Comparison of ENCODE assay signal across 9 cellular contexts in the genomic region with DNA sequence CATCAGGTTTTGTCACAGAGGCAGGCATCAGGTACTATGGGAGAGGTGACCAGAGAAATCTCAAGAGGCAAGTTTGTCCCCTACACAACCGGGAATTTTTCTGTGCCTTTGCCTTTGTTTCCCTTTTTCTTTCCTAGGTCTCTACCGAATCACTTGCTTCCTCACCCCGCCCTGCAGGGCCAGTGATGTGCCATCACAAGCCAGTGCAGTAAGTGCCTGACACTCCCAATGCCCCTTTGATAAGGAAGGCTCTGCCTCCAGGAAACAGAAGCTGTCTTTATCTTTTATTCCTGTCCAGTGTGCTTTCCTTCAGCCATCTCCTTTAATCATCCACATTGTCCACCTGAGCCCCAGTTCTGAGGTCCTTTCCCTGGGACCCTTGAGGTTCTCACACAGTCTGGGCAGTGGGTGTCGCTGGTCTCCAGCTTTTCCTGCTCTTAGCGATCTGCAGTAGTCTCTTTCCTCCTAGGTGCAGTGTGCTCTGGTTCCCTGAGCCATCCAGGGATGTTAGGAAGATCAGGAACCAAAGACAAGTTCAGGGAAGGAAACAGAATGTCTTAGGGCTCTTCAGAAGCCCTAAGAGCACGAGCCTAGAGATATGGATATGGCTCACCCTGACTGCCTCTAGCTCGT. TPM values are rescaled to one million over a fixed set of nuclear protein-coding genes. Genes with fewer than 3 reads are reported as not detected.
DNase-seq lines count a peak whose midpoint lies in the region; ATAC-seq and TF ChIP-seq lines count a peak whose summit lies in the region.
"Had no signal": no experiment of that assay in that cellular context is flagged by ENCODE, and none has a peak within 500 bp of the region (broad histone marks: within the 10 kb centered on the region; RNA-seq: fewer than 3 reads in every experiment).

No MANE protein-coding gene starts in this region.

- intact Hi-C loops in left colon (cut with DNase I, micrococcal nuclease) = loop anchor here in 1 of 2 donors (10.0 kb wide), 1 partner anchor 171 kb away; no protein-coding TSS in a partner anchor

- no peak overlapping the region for H3K4me3 Mint-ChIP-seq in type B pancreatic cell
- H3K4me3 Mint-ChIP-seq: mesothelial cell of epicardium had no signal

- peak; percentile 42 for TF ChIP-seq CTCF in MM.1S (IDR thresholded peaks at IDR 0.05; ENCODE audit: low read length)
- peak; percentile 70 for TF ChIP-seq CTCF in type B pancreatic cell (conservative IDR thresholded peaks at IDR 0.05)

- H3K9me3 ChIP-seq in MM.1S (replicated peaks; ENCODE audit: insufficient read depth, low read length) = no peaks in the 10 kb centered on the region

- no peaks in the 10 kb centered on the region for H3K27me3 ChIP-seq in MM.1S (replicated peaks; ENCODE audit: insufficient read depth, low read length)

- no peaks in the 10 kb centered on the region for H3K4me1 ChIP-seq in MM.1S (ENCODE audit: low read length)

- H2AFZ ChIP-seq in MM.1S (ENCODE audit: low read length) = no peak overlapping the region

- no peaks in the 10 kb centered on the region for H3F3A ChIP-seq in MM.1S (ENCODE audit: insufficient read depth, low read length)

- no peaks in the 10 kb centered on the region for H3K36me3 ChIP-seq in MM.1S (replicated peaks; ENCODE audit: insufficient read depth, low read length)

- peaks cover 5% of the 10 kb centered on the region for H3K4me1 Mint-ChIP-seq in type B pancreatic cell (ENCODE audit: unreplicated experiment)
- H3K4me1 Mint-ChIP-seq: mesothelial cell of epicardium had no signal

- peaks cover 28% of the 10 kb centered on the region for H3K27me3 Mint-ChIP-seq in type B pancreatic cell

- H3K36me3 Mint-ChIP-seq in type B pancreatic cell = no peaks in the 10 kb centered on the region
- H3K36me3 Mint-ChIP-seq: mesothelial cell of epicardium had no signal

- H3K79me2 ChIP-seq in MM.1S (ENCODE audit: low read length) = no peaks in the 10 kb centered on the region

- H3K27ac ChIP-seq in MM.1S (ENCODE audit: low read length) = no peak overlapping the region

- H3K9me2 ChIP-seq in MM.1S (replicated peaks; ENCODE audit: insufficient read depth, low read length) = no peaks in the 10 kb centered on the region

- H3K4me2 ChIP-seq in MM.1S (ENCODE audit: low read depth, low read length) = no peak overlapping the region

- DNase-seq in DMS 273 (lab: John Stamatoyannopoulos, UW; ENCODE audit: unreplicated experiment) (peak; percentile 73), DMS 273 treated with DMSO at 0.1 percent for 48 hours (lab: John Stamatoyannopoulos, UW) (no peak), MM.1S (peak; percentile 36), astrocyte of the hippocampus (ENCODE audit: low read depth, low spot score) (peak; percentile 18), left colon (peak in 1 of 2 donors; percentile 13), type B pancreatic cell (ENCODE audit: extremely low spot score, unreplicated experiment) (no peak)

- ATAC-seq in left colon = peak; percentile 69
- no peak for ATAC-seq in HG03460 (IDR thresholded peaks at IDR 0.05; ENCODE audit: unreplicated experiment)
- ATAC-seq in GM21723 (IDR thresholded peaks at IDR 0.05; ENCODE audit: unreplicated experiment) = no peak

- no peak overlapping the region for H3K4me3 ChIP-seq in MM.1S (ENCODE audit: low read length)

- H3K9me3 Mint-ChIP-seq in type B pancreatic cell = no peaks in the 10 kb centered on the region

- no peak overlapping the region for H3K27ac Mint-ChIP-seq in type B pancreatic cell
- H3K27ac Mint-ChIP-seq: mesothelial cell of epicardium had no signal

- no peaks in the 10 kb centered on the region for H4K20me1 ChIP-seq in MM.1S (ENCODE audit: insufficient read depth, low read length)

- no peak overlapping the region for H3K9ac ChIP-seq in MM.1S (ENCODE audit: low read length)

RNA-seq across cellular contexts. Expression of a gene that starts 36.6 kb away (rescaled TPM):
- total RNA-seq in left colon (1 to 10 TPM; 2.5 to 3.0 TPM), type B pancreatic cell (ENCODE audit: low replicate concordance) (0.52 and 0.58 TPM in 2 replicates)

RNA-seq across cellular contexts. Expression of a gene that starts 53.5 kb away (rescaled TPM):
- 10 to 100 TPM; 20.0 to 23.5 TPM for total RNA-seq in left colon
- total RNA-seq in type B pancreatic cell (ENCODE audit: low replicate concordance) = 24.4 and 28.8 TPM in 2 replicates

Comparison
In these comparisons a context has a peak if more than half of its experiments do, and no peak if none do; other contexts are left out.
1. DNase-seq: peak in DMS 273 (single experiment), MM.1S (single experiment) and astrocyte of the hippocampus (single experiment); none in DMS 273 treated with DMSO at 0.1 percent for 48 hours (single experiment) and type B pancreatic cell (single experiment).